23 cellular contexts compared by ENCODE assay signal in genomic region chr17:72724375-72724774, GRCh38.
DNase-seq lines count a peak whose midpoint lies in the region; ATAC-seq and TF ChIP-seq lines count a peak whose summit lies in the region.
"Had no signal": no experiment of that assay in that cellular context is flagged by ENCODE, and none has a peak within 500 bp of the region (broad histone marks: within the 10 kb centered on the region; RNA-seq: fewer than 3 reads in every experiment).

No MANE protein-coding gene starts in this region.

- no peak overlapping the region for H3K9ac ChIP-seq in trophoblast cell (ENCODE audit: low read length)

- no peaks in the 10 kb centered on the region for H3K36me3 Mint-ChIP-seq in osteocyte (ENCODE audit: unreplicated experiment)
- H3K36me3 Mint-ChIP-seq: activated naive CD4-positive, alpha-beta T cell treated with anti-CD3 and anti-CD28 coated beads, Interleukin-2, amount 50 U/mL, for 24 hours had no signal

- H2BK5ac ChIP-seq in trophoblast cell (ENCODE audit: low read depth, low read length, poor library complexity): no peak overlapping the region

- no peaks in the 10 kb centered on the region for H3K9me3 Mint-ChIP-seq in osteocyte (ENCODE audit: unreplicated experiment)
- H3K9me3 Mint-ChIP-seq: activated naive CD4-positive, alpha-beta T cell treated with anti-CD3 and anti-CD28 coated beads, Interleukin-2, amount 50 U/mL, for 24 hours; activated T-cell treated with anti-CD3 and anti-CD28 coated beads, Interleukin-2, amount 50 U/mL, for 24 hours; IgD-negative memory B cell; nephron progenitor cell; stimulated activated naive CD8-positive, alpha-beta T cell treated with anti-CD3 and anti-CD28 coated beads, Interleukin-15, Interleukin-2, amounts not matched to agents 100 ng/mL and 50 ng/mL, for 24 hours had no signal

- H3K4me1 ChIP-seq in trophoblast cell (ENCODE audit: control insufficient read depth in 1 of 2, insufficient read depth in 2 of 2, low read length in 2 of 2): peaks cover 0 to under 1% of the 10 kb centered on the region in 2 experiments
- H3K4me1 ChIP-seq: BE2C, Caco-2 had no signal

- H3K4me2 ChIP-seq in trophoblast cell (ENCODE audit: low read length): no peak overlapping the region

- no peaks in the 10 kb centered on the region for H3K27me3 ChIP-seq in trophoblast cell (ENCODE audit: insufficient read depth, low read length)
- H3K27me3 ChIP-seq: BE2C, transverse colon had no signal

- H2BK12ac ChIP-seq in trophoblast cell (ENCODE audit: low read length): no peak overlapping the region

- ATAC-seq in HG02759 (IDR thresholded peaks at IDR 0.05; ENCODE audit: unreplicated experiment): no peak

- no peak overlapping the region for H3K4ac ChIP-seq in trophoblast cell (ENCODE audit: low read depth, low read length)

- no peaks in the 10 kb centered on the region for H3K27me3 Mint-ChIP-seq in osteocyte (ENCODE audit: unreplicated experiment)
- H3K27me3 Mint-ChIP-seq: activated naive CD4-positive, alpha-beta T cell treated with anti-CD3 and anti-CD28 coated beads, Interleukin-2, amount 50 U/mL, for 24 hours; activated T-cell treated with anti-CD3 and anti-CD28 coated beads, Interleukin-2, amount 50 U/mL, for 24 hours; stimulated activated naive CD8-positive, alpha-beta T cell treated with anti-CD3 and anti-CD28 coated beads, Interleukin-15, Interleukin-2, amounts not matched to agents 100 ng/mL and 50 ng/mL, for 24 hours had no signal

- DNase-seq in GDM1 (lab: John Stamatoyannopoulos, UW) (peak; percentile 47), M059J (ENCODE audit: low read depth) (peak; percentile 81), choroid plexus epithelial cell (ENCODE audit: low read depth) (peak; percentile 38), osteocyte (ENCODE audit: extremely low spot score, unreplicated experiment) (no peak), SKM-1 (lab: John Stamatoyannopoulos, UW; ENCODE audit: unreplicated experiment) (no peak), trophoblast cell (no peak)
- DNase-seq: activated CD4-positive, alpha-beta T cell treated with anti-CD3 and anti-CD28 coated beads, Interleukin-2, amount 50 U/mL, for 48 hours; activated T-cell treated with anti-CD3 and anti-CD28 coated beads, Interleukin-2, amount 50 U/mL, for 24 hours; BE2C; Caco-2; H7; midbrain; NCI-H187 treated with DMSO at 0.1 percent for 48 hours; NCI-H446 treated with DMSO at 0.1 percent for 48 hours; nephron progenitor cell; Right ventricle myocardium superior; stimulated activated CD4-positive, alpha-beta T cell treated with anti-CD3 and anti-CD28 coated beads, Interleukin-2, amount 100 ng/mL, for 48 hours; T-helper 1 cell; transverse colon had no signal

- no peaks in the 10 kb centered on the region for H3K36me3 ChIP-seq in trophoblast cell (ENCODE audit: control insufficient read depth in 1 of 2, insufficient read depth in 2 of 2, low read length in 2 of 2)
- H3K36me3 ChIP-seq: BE2C, transverse colon had no signal

- no peak overlapping the region for H2AFZ ChIP-seq in trophoblast cell (ENCODE audit: insufficient read depth, low read length, poor library complexity)

- no peak overlapping the region for H3K4me3 Mint-ChIP-seq in osteocyte (ENCODE audit: unreplicated experiment)
- H3K4me3 Mint-ChIP-seq: activated naive CD4-positive, alpha-beta T cell treated with anti-CD3 and anti-CD28 coated beads, Interleukin-2, amount 50 U/mL, for 24 hours; activated T-cell treated with anti-CD3 and anti-CD28 coated beads, Interleukin-2, amount 50 U/mL, for 24 hours; nephron progenitor cell; stimulated activated naive CD8-positive, alpha-beta T cell treated with anti-CD3 and anti-CD28 coated beads, Interleukin-15, Interleukin-2, amounts not matched to agents 100 ng/mL and 50 ng/mL, for 24 hours had no signal

- no peak overlapping the region for H4K8ac ChIP-seq in trophoblast cell (ENCODE audit: low read depth, low read length)

- H3K4me3 ChIP-seq in choroid plexus epithelial cell (ENCODE audit: low read depth, low read length) (no peak overlapping the region), trophoblast cell (ENCODE audit: low read depth, low read length) (no peak overlapping the region)
- H3K4me3 ChIP-seq: transverse colon had no signal

- TF ChIP-seq CTCF in choroid plexus epithelial cell (conservative IDR thresholded peaks at IDR 0.05; ENCODE audit: low read depth, low read length) (no peak), osteocyte (IDR thresholded peaks at IDR 0.05) (no peak)

- H2AK5ac ChIP-seq in trophoblast cell (ENCODE audit: low read length): no peak overlapping the region

- no peaks in the 10 kb centered on the region for H3K9me3 ChIP-seq in trophoblast cell (ENCODE audit: insufficient read depth, low read depth, low read length)
- H3K9me3 ChIP-seq: BE2C, Caco-2, transverse colon had no signal

- peak overlapping the region; percentile 62 for H3K27ac Mint-ChIP-seq in osteocyte (ENCODE audit: unreplicated experiment)
- H3K27ac Mint-ChIP-seq: activated naive CD4-positive, alpha-beta T cell treated with anti-CD3 and anti-CD28 coated beads, Interleukin-2, amount 50 U/mL, for 24 hours; activated T-cell treated with anti-CD3 and anti-CD28 coated beads, Interleukin-2, amount 50 U/mL, for 24 hours; IgD-negative memory B cell; nephron progenitor cell; stimulated activated naive CD8-positive, alpha-beta T cell treated with anti-CD3 and anti-CD28 coated beads, Interleukin-15, Interleukin-2, amounts not matched to agents 100 ng/mL and 50 ng/mL, for 24 hours had no signal

- H3K27ac ChIP-seq in trophoblast cell (ENCODE audit: low read depth, low read length): no peak overlapping the region
- H3K27ac ChIP-seq: transverse colon had no signal

- H4K91ac ChIP-seq in trophoblast cell (ENCODE audit: low read depth, low read length): no peak overlapping the region

- H3K79me2 ChIP-seq in trophoblast cell (ENCODE audit: control insufficient read depth, insufficient read depth, low read length, poor library complexity): no peaks in the 10 kb centered on the region

- no CpG with 5 or more reads among the region's 2 CpGs for WGBS in trophoblast cell (ENCODE audit: extremely low coverage, insufficient coverage, insufficient read length)

- H4K12ac ChIP-seq in trophoblast cell (ENCODE audit: low read depth, low read length): no peak overlapping the region

- no peaks in the 10 kb centered on the region for H3K79me1 ChIP-seq in trophoblast cell (ENCODE audit: low read length)

- peaks cover 50% of the 10 kb centered on the region for H3K4me1 Mint-ChIP-seq in osteocyte (ENCODE audit: unreplicated experiment)

- no peak overlapping the region for H3K14ac ChIP-seq in trophoblast cell (ENCODE audit: low read length)

- H3K23ac ChIP-seq in trophoblast cell (ENCODE audit: low read length): no peak overlapping the region

- no peak overlapping the region for H2BK120ac ChIP-seq in trophoblast cell (ENCODE audit: insufficient read depth, low read length, poor library complexity)

- H3K18ac ChIP-seq in trophoblast cell (ENCODE audit: low read length): no peak overlapping the region

Comparison
In these comparisons a context has a peak if more than half of its experiments do, and no peak if none do; other contexts are left out.
1. DNase-seq: peak in GDM1 (single experiment), M059J (single experiment) and choroid plexus epithelial cell (single experiment); none in osteocyte (single experiment), SKM-1 (single experiment) and trophoblast cell (0 of 2).